Comparison of ENCODE assay signal across 11 cellular contexts in the genomic region with DNA sequence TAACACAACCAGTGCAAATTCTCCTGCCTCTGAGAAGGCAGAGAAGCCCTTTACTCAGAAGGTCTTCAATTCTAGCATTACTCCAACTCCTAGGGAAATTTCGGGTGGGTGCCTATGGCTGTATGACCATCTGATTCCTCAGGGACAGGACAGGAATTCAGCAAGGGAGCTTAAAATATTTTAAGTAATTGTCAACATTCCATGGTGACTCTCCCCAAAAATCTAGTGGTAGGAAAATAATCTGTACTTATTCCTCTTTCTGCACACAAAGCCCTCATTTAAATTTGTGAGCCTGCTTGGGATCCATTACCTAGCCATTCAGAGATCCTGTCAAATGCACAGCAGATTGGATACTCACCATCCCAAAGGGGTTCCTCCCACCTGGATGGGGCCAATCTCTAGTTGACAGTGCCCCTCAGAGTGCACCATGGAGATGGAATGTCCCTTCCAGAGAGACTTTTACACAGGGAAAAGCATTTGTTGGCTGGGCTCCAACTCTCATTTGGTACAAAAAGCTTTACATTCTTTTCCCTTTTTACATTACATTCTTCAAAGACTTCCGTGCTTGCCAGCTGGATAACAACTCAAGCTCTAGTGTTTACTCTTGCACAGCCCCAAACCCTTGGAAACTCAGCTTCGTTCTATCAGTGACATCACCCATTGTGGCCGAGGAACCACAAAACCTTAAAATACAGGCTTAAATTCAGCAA. TPM values are rescaled to one million over a fixed set of nuclear protein-coding genes. Genes with fewer than 3 reads are reported as not detected.
DNase-seq lines count a peak whose midpoint lies in the region; ATAC-seq and TF ChIP-seq lines count a peak whose summit lies in the region.
"Had no signal": no experiment of that assay in that cellular context is flagged by ENCODE, and none has a peak within 500 bp of the region (broad histone marks: within the 10 kb centered on the region; RNA-seq: fewer than 3 reads in every experiment).

No MANE protein-coding gene starts in this region.

- intact Hi-C loops in heart right ventricle (cut with DNase I): no loop called here
- intact Hi-C loops in Right ventricle myocardium superior (cut with DNase I): no loop called here
- intact Hi-C loops in upper lobe of right lung (cut with DNase I): no loop called here
- intact Hi-C loops in Calu3 (cut with micrococcal nuclease; ENCODE audit: unreplicated experiment): no loop called here

- BruUV-seq in Calu3 (replicated peaks; lab: Mats Ljungman, UMichigan): no TSS peak

- H3K27ac Mint-ChIP-seq in Calu3 (ENCODE audit: unreplicated experiment): no peak overlapping the region
- H3K27ac Mint-ChIP-seq: stimulated activated naive CD8-positive, alpha-beta T cell treated with anti-CD3 and anti-CD28 coated beads, Interleukin-15, Interleukin-2, amounts not matched to agents 100 ng/mL and 50 ng/mL, for 24 hours had no signal

- H3K27ac ChIP-seq in heart right ventricle (peak overlapping the region in 8 of 10 donors; percentile 13 to 94 (median 86)), upper lobe of right lung (peak overlapping the region; percentile 70)
- H3K27ac ChIP-seq: BLaER1 had no signal

- H3K27me3 Mint-ChIP-seq in Calu3 (ENCODE audit: unreplicated experiment): no peaks in the 10 kb centered on the region
- H3K27me3 Mint-ChIP-seq: naive B cell; stimulated activated naive CD8-positive, alpha-beta T cell treated with anti-CD3 and anti-CD28 coated beads, Interleukin-15, Interleukin-2, amounts not matched to agents 100 ng/mL and 50 ng/mL, for 24 hours had no signal

- peaks cover 0 to 46% (median 4%) of the 10 kb centered on the region in 9 donors for H3K36me3 ChIP-seq in heart right ventricle
- H3K36me3 ChIP-seq in upper lobe of right lung: peaks cover 13% of the 10 kb centered on the region

- H3K36me3 Mint-ChIP-seq in Calu3 (ENCODE audit: insufficient read depth, unreplicated experiment): peaks cover 67% of the 10 kb centered on the region
- H3K36me3 Mint-ChIP-seq: naive B cell had no signal

- H3K4me3 Mint-ChIP-seq in Calu3 (ENCODE audit: low read depth, unreplicated experiment): no peak overlapping the region
- H3K4me3 Mint-ChIP-seq: stimulated activated naive CD8-positive, alpha-beta T cell treated with anti-CD3 and anti-CD28 coated beads, Interleukin-15, Interleukin-2, amounts not matched to agents 100 ng/mL and 50 ng/mL, for 24 hours had no signal

- no peaks in the 10 kb centered on the region for H3K27me3 ChIP-seq in heart right ventricle
- no peaks in the 10 kb centered on the region for H3K27me3 ChIP-seq in upper lobe of right lung
- H3K27me3 ChIP-seq: BLaER1 had no signal

- 50 to 60% methylated on average over 4 of the region's 4 CpGs for WGBS in heart right ventricle, 2 donors

- peaks cover 8% of the 10 kb centered on the region for H3K4me1 Mint-ChIP-seq in Calu3 (ENCODE audit: low read depth, unreplicated experiment)

- H3K9me3 ChIP-seq in heart right ventricle (no peaks in the 10 kb centered on the region), upper lobe of right lung (no peaks in the 10 kb centered on the region)
- H3K9me3 ChIP-seq: BLaER1 had no signal

- DNase-seq in heart right ventricle: no peak
- DNase-seq in Right ventricle myocardium superior: no peak
- peak; percentile 73 for DNase-seq in foreskin melanocyte
- DNase-seq in upper lobe of right lung: peak; percentile 20
- no peak for DNase-seq in Calu3
- no peak for DNase-seq in cerebellar nuclear complex (lab: John Stamatoyannopoulos, UW)
- DNase-seq: activated CD4-positive, alpha-beta T cell treated with anti-CD3 and anti-CD28 coated beads, Interleukin-2, amount 50 U/mL, for 1 hour; naive B cell; NCI-H774 had no signal

- CTCF ChIA-PET in Calu3 (lab: Charles Lee): no interaction called here

- no peak for TF ChIP-seq CTCF in heart right ventricle (IDR thresholded peaks at IDR 0.05)
- no peak for TF ChIP-seq CTCF in upper lobe of right lung (IDR thresholded peaks at IDR 0.05)
- no peak for TF ChIP-seq CTCF in Calu3 (IDR thresholded peaks at IDR 0.05; ENCODE audit: unreplicated experiment)

- ATAC-seq in heart right ventricle (no peak), Right ventricle myocardium superior (ENCODE audit: poor library complexity) (no peak), upper lobe of right lung (no peak)

- H3K4me3 ChIP-seq in heart right ventricle (no peak overlapping the region), upper lobe of right lung (peak overlapping the region; percentile 15)
- H3K4me3 ChIP-seq: BLaER1 had no signal

- no peaks in the 10 kb centered on the region for H3K9me3 Mint-ChIP-seq in Calu3 (ENCODE audit: low read depth, unreplicated experiment)
- H3K9me3 Mint-ChIP-seq: naive B cell; stimulated activated naive CD8-positive, alpha-beta T cell treated with anti-CD3 and anti-CD28 coated beads, Interleukin-15, Interleukin-2, amounts not matched to agents 100 ng/mL and 50 ng/mL, for 24 hours had no signal

- H3K4me1 ChIP-seq in heart right ventricle (peaks cover 6 to 87% (median 63%) of the 10 kb centered on the region in 9 donors), upper lobe of right lung (peaks cover 53% of the 10 kb centered on the region)

RNA-seq across cellular contexts. Expression of gene TMEM150A, which starts 3.1 kb away (rescaled TPM):
- total RNA-seq in heart right ventricle (10 to 100 TPM in 5 of 10 donors, 1 to 10 TPM in 5; 7.6 to 13.9 (median 9.6) TPM), Right ventricle myocardium superior (9.5 TPM), upper lobe of right lung (31.5 TPM), Calu3 (2022) (12.1 and 13.3 TPM in 2 replicates)
- 10 to 100 TPM; 10.1 to 21.1 TPM for polyA plus RNA-seq in heart right ventricle

RNA-seq across cellular contexts. Expression of gene C2orf68, which starts 6.3 kb away (rescaled TPM):
- total RNA-seq in heart right ventricle (10 to 100 TPM; 25.0 to 39.0 (median 33.7) TPM), Right ventricle myocardium superior (26.5 TPM), upper lobe of right lung (37.9 TPM), Calu3 (2022) (39.2 and 40.4 TPM in 2 replicates)
- 10 to 100 TPM; 14.2 to 47.0 TPM for polyA plus RNA-seq in heart right ventricle

RNA-seq across cellular contexts. Expression of gene RNF181, which starts 10.0 kb away (rescaled TPM):
- total RNA-seq in heart right ventricle (100 to 1,000 TPM in 1 of 10 donors, 10 to 100 TPM in 9; 74.7 to 117 (median 82.2) TPM), Right ventricle myocardium superior (74.5 TPM), upper lobe of right lung (85.9 TPM), Calu3 (2022) (101 and 102 TPM in 2 replicates)
- 100 to 1,000 TPM; 140 to 282 TPM for polyA plus RNA-seq in heart right ventricle

RNA-seq across cellular contexts. Expression of gene USP39, which starts 10.4 kb away (rescaled TPM):
- total RNA-seq in heart right ventricle (10 to 100 TPM; 24.5 to 35.8 (median 29.3) TPM), Right ventricle myocardium superior (27.3 TPM), upper lobe of right lung (37.0 TPM), Calu3 (2022) (58.4 and 62.6 TPM in 2 replicates)
- polyA plus RNA-seq in heart right ventricle: 10 to 100 TPM; 19.9 to 36.5 TPM

RNA-seq across cellular contexts. Expression of gene VAMP5, which starts 21.3 kb away (rescaled TPM):
- 100 to 1,000 TPM in 1 of 10 donors, 10 to 100 TPM in 9; 25.8 to 146 (median 35.5) TPM for total RNA-seq in heart right ventricle
- 100 to 1,000 TPM in 1 of 2 donors, 10 to 100 TPM in 1; 79.6 to 131 TPM for polyA plus RNA-seq in heart right ventricle
- 56.3 TPM for total RNA-seq in Right ventricle myocardium superior
- total RNA-seq in upper lobe of right lung: 84.8 TPM
- total RNA-seq in Calu3 (2022): 10.0 and 10.1 TPM in 2 replicates

Comparison
In these comparisons a context has a peak if more than half of its experiments do, and no peak if none do; other contexts are left out.
1. DNase-seq: peak in foreskin melanocyte (single experiment) and upper lobe of right lung (single experiment); none in heart right ventricle (0 of 2), Right ventricle myocardium superior (single experiment), Calu3 (single experiment) and cerebellar nuclear complex (0 of 2).